24 cellular contexts compared by ENCODE assay signal in genomic region chr9:33032292-33032691, GRCh38. TPM values are rescaled to one million over a fixed set of nuclear protein-coding genes. Genes with fewer than 3 reads are reported as not detected.
DNase-seq lines count a peak whose midpoint lies in the region; ATAC-seq and TF ChIP-seq lines count a peak whose summit lies in the region.
"Had no signal": no experiment of that assay in that cellular context is flagged by ENCODE, and none has a peak within 500 bp of the region (broad histone marks: within the 10 kb centered on the region; RNA-seq: fewer than 3 reads in every experiment).

No MANE protein-coding gene starts in this region.

- peaks cover 59% of the 10 kb centered on the region for H3K36me3 Mint-ChIP-seq in natural killer cell treated with Interleukin-12 subunit alpha and Interleukin-12 subunit beta and Interleukin-15 and Interleukin-18, amount 100 ng/mL, for 72 hours
- H3K36me3 Mint-ChIP-seq in natural killer cell (peaks cover 33% of the 10 kb centered on the region), IgD-negative memory B cell (peaks cover 5% of the 10 kb centered on the region)

- intact Hi-C loops in natural killer cell (cut with micrococcal nuclease), result no loop called here

- no peaks in the 10 kb centered on the region for H3K9me3 ChIP-seq in endocrine pancreas (ENCODE audit: control insufficient read depth, low read length)
- H3K9me3 ChIP-seq: colonic mucosa had no signal

- H3K36me3 ChIP-seq in endocrine pancreas (ENCODE audit: control insufficient read depth, insufficient read depth, low read length), result peaks cover 18% of the 10 kb centered on the region

- no peaks in the 10 kb centered on the region for H3K9me3 Mint-ChIP-seq in natural killer cell treated with Interleukin-12 subunit alpha and Interleukin-12 subunit beta and Interleukin-15 and Interleukin-18, amount 100 ng/mL, for 72 hours
- H3K9me3 Mint-ChIP-seq in natural killer cell, result no peaks in the 10 kb centered on the region
- H3K9me3 Mint-ChIP-seq in IgD-negative memory B cell, result no peaks in the 10 kb centered on the region
- H3K9me3 Mint-ChIP-seq: CD14-positive monocyte; naive thymus-derived CD8-positive, alpha-beta T cell; T-cell had no signal

- no peak for DNase-seq in natural killer cell treated with Interleukin-12 subunit alpha and Interleukin-12 subunit beta and Interleukin-15 and Interleukin-18, amount 100 ng/mL, for 72 hours (ENCODE audit: low spot score)
- DNase-seq in natural killer cell, result no peak
- no peak for DNase-seq in NCI-H2081 treated with DMSO at 0.1 percent for 48 hours (lab: John Stamatoyannopoulos, UW)
- no peak for DNase-seq in AG20443 (ENCODE audit: low spot score)
- DNase-seq: activated CD4-positive, CD25-positive, alpha-beta regulatory T cell; activated naive CD4-positive, alpha-beta T cell treated with Interleukin-2 at 50 U/mL for 16 hours; activated T-cell treated with anti-CD3 and anti-CD28 coated beads, Interleukin-2, amount 50 U/mL, for 48 hours; aorta; colonic mucosa; effector memory CD4-positive, alpha-beta T cell; erythroblast; head of caudate nucleus; naive thymus-derived CD8-positive, alpha-beta T cell; NCI-H146; stimulated activated CD4-positive, alpha-beta T cell treated with anti-CD3 and anti-CD28 coated beads, Interleukin-1b, Interleukin-23, amount 100 ng/mL, for 48 hours; stimulated activated CD8-positive, alpha-beta memory T cell treated with anti-CD3 and anti-CD28 coated beads, Interleukin-4, amount 100 ng/mL, for 48 hours; T-cell had no signal

- H3K4me3 Mint-ChIP-seq in natural killer cell treated with Interleukin-12 subunit alpha and Interleukin-12 subunit beta and Interleukin-15 and Interleukin-18, amount 100 ng/mL, for 72 hours, result peak overlapping the region; percentile 38
- no peak overlapping the region for H3K4me3 Mint-ChIP-seq in natural killer cell
- no peak overlapping the region for H3K4me3 Mint-ChIP-seq in IgD-negative memory B cell
- H3K4me3 Mint-ChIP-seq: CD14-positive monocyte, T-cell had no signal

- no peak for TF ChIP-seq CTCF in natural killer cell (IDR thresholded peaks at IDR 0.05)

- peaks cover 34% of the 10 kb centered on the region for H3K4me1 ChIP-seq in endocrine pancreas (ENCODE audit: control insufficient read depth, insufficient read depth, low read length)

- no peaks in the 10 kb centered on the region for H3K27me3 Mint-ChIP-seq in natural killer cell treated with Interleukin-12 subunit alpha and Interleukin-12 subunit beta and Interleukin-15 and Interleukin-18, amount 100 ng/mL, for 72 hours
- H3K27me3 Mint-ChIP-seq in natural killer cell (ENCODE audit: low read depth in 2 of 2), result no peaks in the 10 kb centered on the region
- no peaks in the 10 kb centered on the region for H3K27me3 Mint-ChIP-seq in IgD-negative memory B cell
- H3K27me3 Mint-ChIP-seq: naive thymus-derived CD8-positive, alpha-beta T cell; T-cell had no signal

- H3K4me1 Mint-ChIP-seq in natural killer cell treated with Interleukin-12 subunit alpha and Interleukin-12 subunit beta and Interleukin-15 and Interleukin-18, amount 100 ng/mL, for 72 hours (ENCODE audit: low read depth in 2 of 2), result peaks cover 49 to 51% of the 10 kb centered on the region in 2 donors
- H3K4me1 Mint-ChIP-seq in natural killer cell, result peaks cover 43 to 46% of the 10 kb centered on the region in 2 donors
- H3K4me1 Mint-ChIP-seq in IgD-negative memory B cell, result peaks cover 13 to 30% (median 28%) of the 10 kb centered on the region in 3 donors

- H3K27ac Mint-ChIP-seq in natural killer cell treated with Interleukin-12 subunit alpha and Interleukin-12 subunit beta and Interleukin-15 and Interleukin-18, amount 100 ng/mL, for 72 hours, result peak overlapping the region in 1 of 2 donors; percentile 29
- H3K27ac Mint-ChIP-seq in natural killer cell, result peak overlapping the region in 1 of 2 donors; percentile 24
- H3K27ac Mint-ChIP-seq in IgD-negative memory B cell, result peak overlapping the region; percentile 31 to 65 (median 59)

- H3K9ac ChIP-seq in endocrine pancreas (ENCODE audit: control insufficient read depth, insufficient read depth, low read length), result no peak overlapping the region

- no peaks in the 10 kb centered on the region for H3K27me3 ChIP-seq in endocrine pancreas (ENCODE audit: control insufficient read depth, insufficient read depth, low read length)
- H3K27me3 ChIP-seq: cardiac muscle cell, colonic mucosa had no signal

- ATAC-seq in natural killer cell treated with Interleukin-12 subunit alpha and Interleukin-12 subunit beta and Interleukin-15 and Interleukin-18, amount 100 ng/mL, for 72 hours, result peak in 1 of 2 donors; percentile 41
- no peak for ATAC-seq in natural killer cell
- no peak for ATAC-seq in HG02610 (IDR thresholded peaks at IDR 0.05; ENCODE audit: unreplicated experiment)
- ATAC-seq in HG03159 (IDR thresholded peaks at IDR 0.05; ENCODE audit: unreplicated experiment), result no peak
- ATAC-seq: naive thymus-derived CD8-positive, alpha-beta T cell; T-cell had no signal

- H3K4me3 ChIP-seq in endocrine pancreas (ENCODE audit: control insufficient read depth, insufficient read depth, low read length), result peak overlapping the region; percentile 8
- H3K4me3 ChIP-seq: cardiac muscle cell, colonic mucosa, skin epidermis had no signal

RNA-seq across cellular contexts. Expression of gene DNAJA1, which starts 7.2 kb away (rescaled TPM):
- total RNA-seq in natural killer cell treated with Interleukin-12 subunit alpha and Interleukin-12 subunit beta and Interleukin-15 and Interleukin-18, amount 100 ng/mL, for 72 hours, result 100 to 1,000 TPM; 219 to 220 TPM
- 100 to 1,000 TPM; 150 to 244 (median 192) TPM for total RNA-seq in natural killer cell
- 77.1 TPM for polyA plus RNA-seq in IgD-negative memory B cell

RNA-seq across cellular contexts. Expression of gene APTX, which starts 30.9 kb away (rescaled TPM):
- 10 to 100 TPM; 33.4 to 52.4 TPM for total RNA-seq in natural killer cell treated with Interleukin-12 subunit alpha and Interleukin-12 subunit beta and Interleukin-15 and Interleukin-18, amount 100 ng/mL, for 72 hours
- total RNA-seq in natural killer cell, result 10 to 100 TPM; 23.0 to 25.9 (median 24.5) TPM
- 21.3 TPM for polyA plus RNA-seq in IgD-negative memory B cell

RNA-seq across cellular contexts. Expression of gene SMU1, which starts 44.2 kb away (rescaled TPM):
- total RNA-seq in natural killer cell treated with Interleukin-12 subunit alpha and Interleukin-12 subunit beta and Interleukin-15 and Interleukin-18, amount 100 ng/mL, for 72 hours, result 10 to 100 TPM; 22.5 to 22.7 TPM
- total RNA-seq in natural killer cell, result 10 to 100 TPM; 21.9 to 23.2 (median 22.1) TPM
- 19.3 TPM for polyA plus RNA-seq in IgD-negative memory B cell
